Comparison of ENCODE assay signal across 18 cellular contexts in genomic region chr17:77419095-77419494, GRCh38.
DNase-seq lines count a peak whose midpoint lies in the region; ATAC-seq, FAIRE-seq and TF ChIP-seq lines count a peak whose summit lies in the region.
"Had no signal": no experiment of that assay in that cellular context is flagged by ENCODE, and none has a peak within 500 bp of the region (broad histone marks: within the 10 kb centered on the region; RNA-seq: fewer than 3 reads in every experiment).

No MANE protein-coding gene starts in this region.

- 70 to 71% methylated on average over 16 to 17 of the region's 17 CpGs for WGBS in endodermal cell (ENCODE audit: insufficient coverage in 1 of 2, insufficient read length in 1 of 2), 2 experiments
- 68% methylated on average over 17 of the region's 17 CpGs for whole genome bisulfite sequencing in prostate gland

- intact Hi-C loops in Caco-2 (cut with micrococcal nuclease; ENCODE audit: unreplicated experiment), result no loop called here
- intact Hi-C loops in prostate gland (cut with DNase I), result no loop called here
- intact Hi-C loops in upper lobe of right lung (cut with DNase I), result no loop called here

- H3K27ac ChIP-seq in endodermal cell (ENCODE audit: low read depth, low read length) (no peak overlapping the region), prostate gland (peak overlapping the region; percentile 12 to 80), upper lobe of right lung (no peak overlapping the region)
- H3K27ac ChIP-seq: parathyroid adenoma had no signal

- H3K4me3 Mint-ChIP-seq in Caco-2 (ENCODE audit: unreplicated experiment), result no peak overlapping the region
- no peak overlapping the region for H3K4me3 Mint-ChIP-seq in endodermal cell
- H3K4me3 Mint-ChIP-seq: activated naive CD4-positive, alpha-beta T cell treated with anti-CD3 and anti-CD28 coated beads, Interleukin-2, amount 10 ng/mL, durations not matched to agents 7 days and 5 days had no signal

- H3K9me3 Mint-ChIP-seq in Caco-2 (ENCODE audit: unreplicated experiment), result no peaks in the 10 kb centered on the region
- no peaks in the 10 kb centered on the region for H3K9me3 Mint-ChIP-seq in endodermal cell
- H3K9me3 Mint-ChIP-seq: activated naive CD4-positive, alpha-beta T cell treated with anti-CD3 and anti-CD28 coated beads, Interleukin-2, amount 10 ng/mL, durations not matched to agents 7 days and 5 days had no signal

- TF ChIP-seq RAD21 in Ishikawa (IDR thresholded peaks at IDR 0.05; ENCODE audit: low read depth), result no peak

- DNase-seq in Caco-2 (no peak), endodermal cell (peak; percentile 77), prostate gland (ENCODE audit: low spot score) (no peak), upper lobe of right lung (no peak), NCI-H1105 treated with DMSO at 0.1 percent for 48 hours (lab: John Stamatoyannopoulos, UW) (no peak), frontal cortex (ENCODE audit: low spot score in 2 of 2) (no peak)
- DNase-seq: activated CD4-positive, alpha-beta T cell treated with anti-CD3 and anti-CD28 coated beads for 48 hours; C1 segment of cervical spinal cord; DMS 273 treated with DMSO at 0.1 percent for 48 hours; left colon; stimulated activated CD4-positive, alpha-beta T cell treated with anti-CD3 and anti-CD28 coated beads, Interleukin-4, amount 100 ng/mL, for 1 hour had no signal

- H3K4me1 Mint-ChIP-seq in Caco-2 (ENCODE audit: low read depth, unreplicated experiment), result peaks cover 12% of the 10 kb centered on the region
- H3K4me1 Mint-ChIP-seq in endodermal cell, result peaks cover 40% of the 10 kb centered on the region

- H3K27ac Mint-ChIP-seq in Caco-2 (ENCODE audit: unreplicated experiment) (peak overlapping the region; percentile 39), endodermal cell (peak overlapping the region; percentile 66)

- H3K36me3 Mint-ChIP-seq in Caco-2 (ENCODE audit: insufficient read depth, unreplicated experiment) (peaks cover 32% of the 10 kb centered on the region), endodermal cell (ENCODE audit: low read depth) (no peaks in the 10 kb centered on the region)

- POLR2A ChIA-PET in Caco-2 (lab: Charles Lee), result no interaction called here

- H3K4me3 ChIP-seq in Caco-2 (ENCODE audit: low read depth, low read length) (no peak overlapping the region), endodermal cell (ENCODE audit: low read length) (no peak overlapping the region), prostate gland (no peak overlapping the region), upper lobe of right lung (no peak overlapping the region)
- H3K4me3 ChIP-seq: skin epidermis had no signal

- H3K4me1 ChIP-seq in Caco-2 (peaks cover 62% of the 10 kb centered on the region), endodermal cell (ENCODE audit: control insufficient read depth, insufficient read depth, low read length) (peaks cover 35% of the 10 kb centered on the region), prostate gland (replicated peaks) (peaks cover 14% of the 10 kb centered on the region), upper lobe of right lung (peaks cover 45% of the 10 kb centered on the region)

- H3K27me3 ChIP-seq in Caco-2 (replicated peaks; ENCODE audit: control insufficient read depth, insufficient read depth, low read length), result no peaks in the 10 kb centered on the region
- H3K27me3 ChIP-seq in endodermal cell (ENCODE audit: control insufficient read depth, insufficient read depth, low read length, poor library complexity, severe bottlenecking), result no peaks in the 10 kb centered on the region
- H3K27me3 ChIP-seq in prostate gland (replicated peaks; ENCODE audit: insufficient read depth), result no peaks in the 10 kb centered on the region
- no peaks in the 10 kb centered on the region for H3K27me3 ChIP-seq in upper lobe of right lung

- no TSS peak for BruUV-seq in Caco-2 (replicated peaks; lab: Mats Ljungman, UMichigan)

- H3K36me3 ChIP-seq in Caco-2 (ENCODE audit: control insufficient read depth, insufficient read depth, low read length), result no peaks in the 10 kb centered on the region; the same call in none of the 2 replicates
- H3K36me3 ChIP-seq in endodermal cell (ENCODE audit: control insufficient read depth, insufficient read depth, low read length), result peaks cover 7% of the 10 kb centered on the region
- H3K36me3 ChIP-seq in prostate gland, result no peaks in the 10 kb centered on the region
- peaks cover 4% of the 10 kb centered on the region for H3K36me3 ChIP-seq in upper lobe of right lung

- TF ChIP-seq POLR2A in prostate gland (IDR thresholded peaks at IDR 0.05), result no peak

- CTCF ChIA-PET in Caco-2 (lab: Charles Lee), result no interaction called here

- no peak for TF ChIP-seq EP300 in Ishikawa (IDR thresholded peaks at IDR 0.05; ENCODE audit: borderline replicate concordance)

- H3K27me3 Mint-ChIP-seq in Caco-2 (ENCODE audit: insufficient read depth, unreplicated experiment), result no peaks in the 10 kb centered on the region
- no peaks in the 10 kb centered on the region for H3K27me3 Mint-ChIP-seq in endodermal cell (ENCODE audit: insufficient read depth)
- H3K27me3 Mint-ChIP-seq: activated naive CD4-positive, alpha-beta T cell treated with anti-CD3 and anti-CD28 coated beads, Interleukin-2, amount 10 ng/mL, durations not matched to agents 7 days and 5 days had no signal

- no peak for TF ChIP-seq CTCF in Caco-2 (IDR thresholded peaks at IDR 0.05; ENCODE audit: insufficient read depth in 1 of 2, low read depth in 1 of 2, low read length in 1 of 2, severe bottlenecking in 1 of 2, unreplicated experiment in 1 of 2)
- TF ChIP-seq CTCF in endodermal cell (conservative IDR thresholded peaks at IDR 0.05), result no peak
- TF ChIP-seq CTCF in prostate gland (IDR thresholded peaks at IDR 0.05), result no peak
- TF ChIP-seq CTCF in upper lobe of right lung (IDR thresholded peaks at IDR 0.05), result no peak

- H3K9me3 ChIP-seq in Caco-2 (no peaks in the 10 kb centered on the region), endodermal cell (ENCODE audit: control insufficient read depth, low read length) (no peaks in the 10 kb centered on the region), prostate gland (no peaks in the 10 kb centered on the region), upper lobe of right lung (no peaks in the 10 kb centered on the region)

- H3K9ac ChIP-seq in endodermal cell (ENCODE audit: extremely low read depth, low read length, poor library complexity, severe bottlenecking), result no peak overlapping the region
- H3K9ac ChIP-seq: parathyroid adenoma had no signal

- FAIRE-seq in frontal cortex (lab: Jason Lieb, UNC), result no peak
- FAIRE-seq: endothelial cell of umbilical vein, GM12891, RCC 7860 had no signal

- no peak for ATAC-seq in upper lobe of right lung
- ATAC-seq: left colon had no signal

TF ChIP-seq in Ishikawa, 13 proteins besides CTCF, POLR2A, EP300 and RAD21:
- TF ChIP-seq ZBTB7A (IDR thresholded peaks at IDR 0.05; ENCODE audit: low read depth) (0 out of 2 replicates have a peak, but pooled peaks have one; percentile 44), TEAD4 (IDR thresholded peaks at IDR 0.05) (no peak), REST (IDR thresholded peaks at IDR 0.05; ENCODE audit: low read depth) (no peak), CEBPB (IDR thresholded peaks at IDR 0.05) (no peak)

Comparison
In these comparisons a context has a peak if more than half of its experiments do, and no peak if none do; other contexts are left out.
1. H3K27ac ChIP-seq: peak in prostate gland (2 of 2); none in endodermal cell (single experiment) and upper lobe of right lung (single experiment).